1 cellular context compared by ENCODE assay signal in the genomic region with DNA sequence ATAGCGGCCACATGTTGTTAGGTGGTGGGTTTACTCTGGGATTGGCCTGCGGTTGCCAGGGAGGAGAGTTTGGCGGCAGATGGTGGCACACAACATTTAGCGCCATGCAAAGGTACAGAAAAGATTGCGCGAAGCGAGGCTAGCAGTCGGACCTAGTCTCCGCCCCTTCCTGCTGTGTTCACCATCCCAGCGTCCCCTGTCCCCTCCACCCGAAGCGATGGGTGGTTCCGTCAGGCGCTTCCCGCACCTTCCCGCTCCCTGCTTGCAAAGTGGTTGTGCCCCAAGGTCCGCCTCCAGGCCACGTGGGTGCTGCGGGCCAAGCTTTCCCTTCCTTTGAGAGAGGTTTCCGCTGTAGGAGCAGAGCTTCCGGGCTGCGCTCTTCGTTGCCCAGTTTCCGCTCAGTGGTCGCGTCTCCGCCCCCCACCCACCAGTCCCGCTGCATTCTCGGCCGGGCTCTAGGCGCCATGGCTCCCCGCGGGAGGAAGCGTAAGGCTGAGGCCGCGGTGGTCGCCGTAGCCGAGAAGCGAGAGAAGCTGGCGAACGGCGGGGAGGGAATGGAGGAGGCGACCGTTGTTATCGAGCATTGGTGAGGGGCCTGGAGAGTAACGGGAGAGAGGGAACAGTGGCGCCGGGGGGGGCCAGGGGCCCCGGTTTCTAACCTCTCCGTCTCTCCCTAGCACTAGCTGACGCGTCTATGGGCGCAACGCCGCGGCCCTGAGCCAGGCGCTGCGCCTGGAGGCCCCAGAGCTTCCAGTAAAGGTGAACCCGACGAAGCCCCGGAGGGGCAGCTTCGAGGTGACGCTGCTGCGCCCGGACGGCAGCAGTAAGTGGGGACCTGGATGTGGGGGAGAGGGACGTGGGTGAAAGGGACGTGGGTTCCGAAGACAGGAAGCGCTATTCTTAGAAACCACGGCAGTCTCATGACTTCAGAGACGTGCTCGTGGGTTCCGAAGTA.
TF ChIP-seq lines count a peak whose summit lies in the region.

A gene with protein sequence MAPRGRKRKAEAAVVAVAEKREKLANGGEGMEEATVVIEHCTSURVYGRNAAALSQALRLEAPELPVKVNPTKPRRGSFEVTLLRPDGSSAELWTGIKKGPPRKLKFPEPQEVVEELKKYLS (plus strand): TSS at position 360 of the 955 bp plus-strand sequence. CDS start 105 bp downstream, at position 465.

TF ChIP-seq in HEK293, 187 proteins besides CTCF, POLR2A, EP300 and RAD21 (continued from another document):
- no peak for TF ChIP-seq HOXA7 (CRISPR knock-in tag; IDR thresholded peaks at IDR 0.05; ENCODE audit: borderline replicate concordance)
- TF ChIP-seq ZNF558 (tag by site-specific recombination; IDR thresholded peaks at IDR 0.05), result no peak; the same call in 1 of the 2 replicates
- TF ChIP-seq, protein P1, sequence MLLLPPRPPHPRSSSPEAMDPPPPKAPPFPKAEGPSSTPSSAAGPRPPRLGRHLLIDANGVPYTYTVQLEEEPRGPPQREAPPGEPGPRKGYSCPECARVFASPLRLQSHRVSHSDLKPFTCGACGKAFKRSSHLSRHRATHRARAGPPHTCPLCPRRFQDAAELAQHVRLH (tag by site-specific recombination; IDR thresholded peaks at IDR 0.05), result peak; percentile 86
- peak; percentile 76; the same call in 1 of the 2 replicates for TF ChIP-seq ZSCAN23 (tag by site-specific recombination; IDR thresholded peaks at IDR 0.05)
- TF ChIP-seq ZNF37A (tag by site-specific recombination; IDR thresholded peaks at IDR 0.05), result no peak
- TF ChIP-seq ZNF394 (tag by site-specific recombination; IDR thresholded peaks at IDR 0.05; ENCODE audit: borderline replicate concordance), result peak; percentile 83
- TF ChIP-seq, protein P2, sequence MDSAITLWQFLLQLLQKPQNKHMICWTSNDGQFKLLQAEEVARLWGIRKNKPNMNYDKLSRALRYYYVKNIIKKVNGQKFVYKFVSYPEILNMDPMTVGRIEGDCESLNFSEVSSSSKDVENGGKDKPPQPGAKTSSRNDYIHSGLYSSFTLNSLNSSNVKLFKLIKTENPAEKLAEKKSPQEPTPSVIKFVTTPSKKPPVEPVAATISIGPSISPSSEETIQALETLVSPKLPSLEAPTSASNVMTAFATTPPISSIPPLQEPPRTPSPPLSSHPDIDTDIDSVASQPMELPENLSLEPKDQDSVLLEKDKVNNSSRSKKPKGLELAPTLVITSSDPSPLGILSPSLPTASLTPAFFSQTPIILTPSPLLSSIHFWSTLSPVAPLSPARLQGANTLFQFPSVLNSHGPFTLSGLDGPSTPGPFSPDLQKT (IDR thresholded peaks at IDR 0.05; ENCODE audit: borderline replicate concordance, low read depth, low read length), result no peak; the same call in 1 of the 2 replicates
- TF ChIP-seq ZNF366 (tag by site-specific recombination; conservative IDR thresholded peaks at IDR 0.05), result no peak
- peak; percentile 99 for TF ChIP-seq PRDM10 (tag by site-specific recombination; IDR thresholded peaks at IDR 0.05)
- TF ChIP-seq ZNF692 (tag by site-specific recombination; IDR thresholded peaks at IDR 0.05), result peak; percentile 91
- TF ChIP-seq ZEB2 (tag by site-specific recombination; IDR thresholded peaks at IDR 0.05), result peak; percentile 76
- TF ChIP-seq ZNF324 (tag by site-specific recombination; IDR thresholded peaks at IDR 0.05), result peak; percentile 95
- TF ChIP-seq ZNF391 (tag by site-specific recombination; IDR thresholded peaks at IDR 0.05; ENCODE audit: borderline replicate concordance, low read depth), result peak; percentile 86; the same call in 1 of the 2 replicates
- peak; percentile 98 for TF ChIP-seq IKZF3 (tag by site-specific recombination; IDR thresholded peaks at IDR 0.05)
- peak; percentile 98 for TF ChIP-seq ZNF561 (tag by site-specific recombination; IDR thresholded peaks at IDR 0.05; ENCODE audit: borderline replicate concordance)
- TF ChIP-seq ZFP37 (tag by site-specific recombination; IDR thresholded peaks at IDR 0.05), result peak; percentile 91
- peak; percentile 90 for TF ChIP-seq KLF8 (tag by site-specific recombination; IDR thresholded peaks at IDR 0.05)
- TF ChIP-seq ZSCAN30 (tag by site-specific recombination; IDR thresholded peaks at IDR 0.05), result peak; percentile 97
- TF ChIP-seq ZNF112 (tag by site-specific recombination; IDR thresholded peaks at IDR 0.05), result no peak
- no peak for TF ChIP-seq AEBP2 (tag by site-specific recombination; IDR thresholded peaks at IDR 0.05; ENCODE audit: borderline replicate concordance)
- TF ChIP-seq ZNF544 (tag by site-specific recombination; IDR thresholded peaks at IDR 0.05), result no peak
- peak; percentile 70; the same call in 1 of the 2 replicates for TF ChIP-seq YY1 (tag by site-specific recombination; IDR thresholded peaks at IDR 0.05)
- TF ChIP-seq ZSCAN18 (tag by site-specific recombination; IDR thresholded peaks at IDR 0.05), result 0 out of 2 replicates have a peak, but pooled peaks have one; percentile 51
- peak; percentile 99 for TF ChIP-seq ZNF501 (tag by site-specific recombination; IDR thresholded peaks at IDR 0.05)
- TF ChIP-seq, protein P3, sequence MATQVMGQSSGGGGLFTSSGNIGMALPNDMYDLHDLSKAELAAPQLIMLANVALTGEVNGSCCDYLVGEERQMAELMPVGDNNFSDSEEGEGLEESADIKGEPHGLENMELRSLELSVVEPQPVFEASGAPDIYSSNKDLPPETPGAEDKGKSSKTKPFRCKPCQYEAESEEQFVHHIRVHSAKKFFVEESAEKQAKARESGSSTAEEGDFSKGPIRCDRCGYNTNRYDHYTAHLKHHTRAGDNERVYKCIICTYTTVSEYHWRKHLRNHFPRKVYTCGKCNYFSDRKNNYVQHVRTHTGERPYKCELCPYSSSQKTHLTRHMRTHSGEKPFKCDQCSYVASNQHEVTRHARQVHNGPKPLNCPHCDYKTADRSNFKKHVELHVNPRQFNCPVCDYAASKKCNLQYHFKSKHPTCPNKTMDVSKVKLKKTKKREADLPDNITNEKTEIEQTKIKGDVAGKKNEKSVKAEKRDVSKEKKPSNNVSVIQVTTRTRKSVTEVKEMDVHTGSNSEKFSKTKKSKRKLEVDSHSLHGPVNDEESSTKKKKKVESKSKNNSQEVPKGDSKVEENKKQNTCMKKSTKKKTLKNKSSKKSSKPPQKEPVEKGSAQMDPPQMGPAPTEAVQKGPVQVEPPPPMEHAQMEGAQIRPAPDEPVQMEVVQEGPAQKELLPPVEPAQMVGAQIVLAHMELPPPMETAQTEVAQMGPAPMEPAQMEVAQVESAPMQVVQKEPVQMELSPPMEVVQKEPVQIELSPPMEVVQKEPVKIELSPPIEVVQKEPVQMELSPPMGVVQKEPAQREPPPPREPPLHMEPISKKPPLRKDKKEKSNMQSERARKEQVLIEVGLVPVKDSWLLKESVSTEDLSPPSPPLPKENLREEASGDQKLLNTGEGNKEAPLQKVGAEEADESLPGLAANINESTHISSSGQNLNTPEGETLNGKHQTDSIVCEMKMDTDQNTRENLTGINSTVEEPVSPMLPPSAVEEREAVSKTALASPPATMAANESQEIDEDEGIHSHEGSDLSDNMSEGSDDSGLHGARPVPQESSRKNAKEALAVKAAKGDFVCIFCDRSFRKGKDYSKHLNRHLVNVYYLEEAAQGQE (tag by site-specific recombination; IDR thresholded peaks at IDR 0.05), result peak; percentile 59; the same call in 1 of the 2 replicates
- TF ChIP-seq ZBTB8A (tag by site-specific recombination; IDR thresholded peaks at IDR 0.05), result peak; percentile 70
- no peak for TF ChIP-seq ZNF423 (tag by site-specific recombination; IDR thresholded peaks at IDR 0.05)
- TF ChIP-seq ZNF645 (tag by site-specific recombination; IDR thresholded peaks at IDR 0.05), result 0 out of 2 replicates have a peak, but pooled peaks have one; percentile 20
- no peak for TF ChIP-seq ZNF529 (tag by site-specific recombination; IDR thresholded peaks at IDR 0.05; ENCODE audit: insufficient replicate concordance)
- no peak for TF ChIP-seq ZNF776 (tag by site-specific recombination; IDR thresholded peaks at IDR 0.05; ENCODE audit: borderline replicate concordance)
- TF ChIP-seq ZNF704 (tag by site-specific recombination; IDR thresholded peaks at IDR 0.05), result no peak
- TF ChIP-seq, protein P4, sequence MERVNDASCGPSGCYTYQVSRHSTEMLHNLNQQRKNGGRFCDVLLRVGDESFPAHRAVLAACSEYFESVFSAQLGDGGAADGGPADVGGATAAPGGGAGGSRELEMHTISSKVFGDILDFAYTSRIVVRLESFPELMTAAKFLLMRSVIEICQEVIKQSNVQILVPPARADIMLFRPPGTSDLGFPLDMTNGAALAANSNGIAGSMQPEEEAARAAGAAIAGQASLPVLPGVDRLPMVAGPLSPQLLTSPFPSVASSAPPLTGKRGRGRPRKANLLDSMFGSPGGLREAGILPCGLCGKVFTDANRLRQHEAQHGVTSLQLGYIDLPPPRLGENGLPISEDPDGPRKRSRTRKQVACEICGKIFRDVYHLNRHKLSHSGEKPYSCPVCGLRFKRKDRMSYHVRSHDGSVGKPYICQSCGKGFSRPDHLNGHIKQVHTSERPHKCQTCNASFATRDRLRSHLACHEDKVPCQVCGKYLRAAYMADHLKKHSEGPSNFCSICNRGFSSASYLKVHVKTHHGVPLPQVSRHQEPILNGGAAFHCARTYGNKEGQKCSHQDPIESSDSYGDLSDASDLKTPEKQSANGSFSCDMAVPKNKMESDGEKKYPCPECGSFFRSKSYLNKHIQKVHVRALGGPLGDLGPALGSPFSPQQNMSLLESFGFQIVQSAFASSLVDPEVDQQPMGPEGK (tag by site-specific recombination; IDR thresholded peaks at IDR 0.05), result peak; percentile 84
- TF ChIP-seq ZNF555 (tag by site-specific recombination; conservative IDR thresholded peaks at IDR 0.05), result no peak
